Comparison of ENCODE assay signal across 8 cellular contexts in the genomic region with DNA sequence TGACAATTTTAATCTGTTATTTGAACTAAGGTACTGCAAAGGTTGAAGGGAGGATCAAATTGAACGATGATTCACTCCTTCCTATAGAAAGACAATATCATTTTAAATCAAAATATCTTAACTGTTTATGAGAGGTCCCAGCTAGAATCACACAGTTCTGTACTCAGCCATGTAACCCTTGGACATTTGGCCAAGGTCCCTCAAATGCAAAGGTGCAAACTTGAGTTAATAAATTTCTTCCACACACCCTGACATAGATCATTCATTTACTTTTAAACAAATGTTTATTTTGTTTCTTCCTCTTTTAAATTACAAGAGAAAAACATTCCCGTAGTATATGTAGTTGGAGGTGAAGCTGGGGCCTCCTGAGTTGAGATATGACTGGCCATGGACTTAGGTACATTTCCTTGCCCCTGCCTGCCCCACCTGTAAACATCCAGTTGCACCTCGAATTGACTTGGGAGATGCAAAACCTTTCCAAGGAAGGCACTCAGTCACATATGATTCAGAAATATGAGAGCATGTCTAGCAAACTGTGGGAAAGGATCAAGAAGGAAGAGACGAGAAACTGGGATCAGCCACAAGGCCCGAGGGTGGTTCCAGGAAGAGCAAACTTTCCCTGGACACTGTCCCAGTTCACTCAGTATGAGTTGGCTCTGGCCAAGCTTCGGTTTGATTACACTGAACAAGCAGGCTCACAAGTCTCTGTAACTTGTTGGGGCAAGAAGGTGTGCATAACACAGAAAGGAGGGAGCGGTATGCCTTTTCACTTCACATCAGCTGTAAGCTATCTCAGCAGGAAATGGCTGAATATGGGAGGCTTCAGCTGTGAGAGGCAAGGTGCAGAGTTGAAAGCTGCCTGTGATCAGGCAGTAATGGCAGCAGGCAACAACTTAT. TPM values are rescaled to one million over a fixed set of nuclear protein-coding genes. Genes with fewer than 3 reads are reported as not detected.
DNase-seq lines count a peak whose midpoint lies in the region; ATAC-seq, FAIRE-seq and TF ChIP-seq lines count a peak whose summit lies in the region.

No MANE protein-coding gene starts in this region.

- BruUV-seq in HepG2 (replicated peaks; lab: Mats Ljungman, UMichigan) = no TSS peak

- peak; percentile 37 for DNase-seq in stimulated activated CD4-positive, alpha-beta T cell treated with anti-CD3 and anti-CD28 coated beads, Interleukin-4, amount 100 ng/mL, for 24 hours
- DNase-seq in stimulated activated CD4-positive, alpha-beta T cell treated with anti-CD3 and anti-CD28 coated beads, Interleukin-4, amount 100 ng/mL, for 4 hours = no peak
- DNase-seq in ascending aorta (ENCODE audit: low spot score in 2 of 2) (peak in 1 of 2 donors; percentile 76), HepG2 (ENCODE audit: low spot score) (no peak), ureter (ENCODE audit: low spot score) (peak; percentile 79), nucleus accumbens (lab: John Stamatoyannopoulos, UW) (no peak)

- TF ChIP-seq POLR2A in HepG2 (IDR thresholded peaks at IDR 0.05; ENCODE audit: insufficient read depth in 1 of 2, low read depth in 2 of 2, low read length in 2 of 2) = no peak

- WGBS in HepG2 (ENCODE audit: low lambda C conversion rate) = 39% methylated on average over 7 of the region's 7 CpGs

- intact Hi-C loops in ascending aorta (cut with DNase I) (no loop called here), HepG2 (cut with micrococcal nuclease; ENCODE audit: unreplicated experiment) (no loop called here)

- no peaks in the 10 kb centered on the region for H3K4me1 ChIP-seq in ascending aorta
- peaks cover 53% of the 10 kb centered on the region for H3K4me1 ChIP-seq in HepG2 (ENCODE audit: insufficient read depth, low read length)

- H4K20me1 ChIP-seq in HepG2 (ENCODE audit: insufficient read depth, low read length) = no peaks in the 10 kb centered on the region

- in situ Hi-C loops in HepG2 (cut with HindIII; ENCODE audit: extremely low pct_ligation_motif_present, low pct_unique_long_range_greater_than_20kb) = no loop called here

- CTCF ChIA-PET in HepG2 (lab: Yijun Ruan, JAX; ENCODE audit: low intra/inter-chr PET ratio, low total read pairs) = no interaction called here

- no peak overlapping the region for H3K4me3 ChIP-seq in ascending aorta
- H3K4me3 ChIP-seq in HepG2 (replicated peaks in 1 of 3; ENCODE audit: insufficient read depth in 1 of 3, low read depth in 2 of 3, low read length in 3 of 3) = no peak overlapping the region

- POLR2A ChIA-PET in HepG2 (lab: Yijun Ruan, JAX) = interaction anchor here (0.7 to 2.0 kb wide), 6 partner anchors 9 to 85 kb away, joined by 3 to 10 read pairs (median 4); no protein-coding TSS in a partner anchor

- peaks cover 8% of the 10 kb centered on the region for H3K79me2 ChIP-seq in HepG2 (ENCODE audit: insufficient read depth, low read length)

- H3K9ac ChIP-seq in HepG2 (ENCODE audit: insufficient read depth, low read depth, low read length) = 0 out of 2 replicates have a peak overlapping the region, but pooled peaks have one; percentile 4

- TF ChIP-seq CTCF in ascending aorta (IDR thresholded peaks at IDR 0.05) = no peak
- TF ChIP-seq CTCF in HepG2 (CRISPR knock-in tag; IDR thresholded peaks at IDR 0.05) = no peak

- no peaks in the 10 kb centered on the region for H3K36me3 ChIP-seq in ascending aorta
- H3K36me3 ChIP-seq in HepG2 (replicated peaks in 1 of 2; ENCODE audit: control insufficient read depth in 1 of 2, insufficient read depth in 2 of 2, low read length in 2 of 2) = no peaks in the 10 kb centered on the region

- TF ChIP-seq RAD21 in HepG2 (CRISPR knock-in tag; IDR thresholded peaks at IDR 0.05) = no peak

- H3K27ac ChIP-seq in ascending aorta (peak overlapping the region; percentile 12 to 24), HepG2 (ENCODE audit: extremely low read length, insufficient read depth, low read length) (peak overlapping the region; percentile 64)

- H3K27me3 ChIP-seq in ascending aorta = no peaks in the 10 kb centered on the region
- H3K27me3 ChIP-seq in HepG2 (ENCODE audit: control insufficient read depth in 1 of 2, insufficient read depth in 2 of 2, low read length in 2 of 2) = no peaks in the 10 kb centered on the region

- peak overlapping the region; percentile 56 for H3K4me2 ChIP-seq in HepG2 (ENCODE audit: low read depth, low read length)

- TF ChIP-seq EP300 in HepG2 (IDR thresholded peaks at IDR 0.05; ENCODE audit: low read depth in 2 of 2, low read length in 2 of 2) (peak in 1 of 2 experiments; percentile 52; a peak in 2 of 4 replicates), HepG2 (CRISPR knock-in tag; IDR thresholded peaks at IDR 0.05; ENCODE audit: borderline replicate concordance) (no peak)

- ATAC-seq in HepG2 (peak; percentile 91), GM18517 (IDR thresholded peaks at IDR 0.05; ENCODE audit: unreplicated experiment) (no peak), HG03378 (IDR thresholded peaks at IDR 0.05; ENCODE audit: unreplicated experiment) (no peak)

- no peaks in the 10 kb centered on the region for H3K9me3 ChIP-seq in ascending aorta
- no peaks in the 10 kb centered on the region for H3K9me3 ChIP-seq in HepG2 (ENCODE audit: low read length)

- peak; percentile 46 for FAIRE-seq in HepG2 (lab: Jason Lieb, UNC)

- H2AFZ ChIP-seq in HepG2 (ENCODE audit: low read length) = peak overlapping the region; percentile 13

TF ChIP-seq in HepG2, 621 proteins besides CTCF, POLR2A, EP300 and RAD21 (continues in another document):
- TF ChIP-seq FIP1L1 (IDR thresholded peaks at IDR 0.05; ENCODE audit: borderline replicate concordance, insufficient read depth, low read depth, low read length) (no peak), ELF3 (CRISPR knock-in tag; IDR thresholded peaks at IDR 0.05) (peak; percentile 8; the same call in 1 of the 2 replicates), LCORL (IDR thresholded peaks at IDR 0.05) (no peak), LCORL (CRISPR knock-in tag; IDR thresholded peaks at IDR 0.05) (peak; percentile 68), ZNF773 (CRISPR knock-in tag; IDR thresholded peaks at IDR 0.05; ENCODE audit: borderline replicate concordance) (no peak), ZNF879 (CRISPR knock-in tag; IDR thresholded peaks at IDR 0.05) (no peak), SMAD1 (CRISPR knock-in tag; IDR thresholded peaks at IDR 0.05; ENCODE audit: borderline replicate concordance, low read depth) (no peak), ZNF292 (CRISPR knock-in tag; IDR thresholded peaks at IDR 0.05; ENCODE audit: borderline replicate concordance, low read depth) (no peak), ZNF235 (CRISPR knock-in tag; IDR thresholded peaks at IDR 0.05; ENCODE audit: borderline replicate concordance) (no peak), HNF4A (CRISPR knock-in tag; IDR thresholded peaks at IDR 0.05) (peak; percentile 63), ZNF746 (CRISPR knock-in tag; IDR thresholded peaks at IDR 0.05) (no peak), BRCA1 (CRISPR knock-in tag; IDR thresholded peaks at IDR 0.05) (no peak)
- TF ChIP-seq, protein P1, sequence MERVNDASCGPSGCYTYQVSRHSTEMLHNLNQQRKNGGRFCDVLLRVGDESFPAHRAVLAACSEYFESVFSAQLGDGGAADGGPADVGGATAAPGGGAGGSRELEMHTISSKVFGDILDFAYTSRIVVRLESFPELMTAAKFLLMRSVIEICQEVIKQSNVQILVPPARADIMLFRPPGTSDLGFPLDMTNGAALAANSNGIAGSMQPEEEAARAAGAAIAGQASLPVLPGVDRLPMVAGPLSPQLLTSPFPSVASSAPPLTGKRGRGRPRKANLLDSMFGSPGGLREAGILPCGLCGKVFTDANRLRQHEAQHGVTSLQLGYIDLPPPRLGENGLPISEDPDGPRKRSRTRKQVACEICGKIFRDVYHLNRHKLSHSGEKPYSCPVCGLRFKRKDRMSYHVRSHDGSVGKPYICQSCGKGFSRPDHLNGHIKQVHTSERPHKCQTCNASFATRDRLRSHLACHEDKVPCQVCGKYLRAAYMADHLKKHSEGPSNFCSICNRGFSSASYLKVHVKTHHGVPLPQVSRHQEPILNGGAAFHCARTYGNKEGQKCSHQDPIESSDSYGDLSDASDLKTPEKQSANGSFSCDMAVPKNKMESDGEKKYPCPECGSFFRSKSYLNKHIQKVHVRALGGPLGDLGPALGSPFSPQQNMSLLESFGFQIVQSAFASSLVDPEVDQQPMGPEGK (CRISPR knock-in tag; IDR thresholded peaks at IDR 0.05) = no peak; the same call in 1 of the 2 replicates

RNA-seq across cellular contexts. Expression of a gene that starts 6.7 kb away (rescaled TPM):
- total RNA-seq in ascending aorta = 89.8 TPM
- 5.3 and 8.4 TPM in 2 replicates for total RNA-seq in HepG2 (2016; rRNA removed; fragmentation: Illumina TruSeq; extraction: Trizol)
- 1.4 and 1.9 TPM in 2 replicates for total RNA-seq in HepG2 (2016; cell fraction: cytosol; rRNA removed; fragmentation: Illumina TruSeq; extraction: Trizol; ENCODE audit: low read depth)
- total RNA-seq in HepG2 (2016; cell fraction: insoluble cytoplasmic fraction; rRNA removed; fragmentation: Illumina TruSeq; extraction: Trizol) = 6.3 and 9.1 TPM in 2 replicates
- 2.8 and 4.1 TPM in 2 replicates for total RNA-seq in HepG2 (2016; cell fraction: membrane; rRNA removed; fragmentation: Illumina TruSeq; extraction: Trizol)
- total RNA-seq in HepG2 (2016; cell fraction: nucleus; rRNA removed; fragmentation: Illumina TruSeq; extraction: Trizol) = 6.0 and 7.6 TPM in 2 replicates
- 9.9 and 20.3 TPM in 2 replicates for polyA plus RNA-seq in HepG2 (2011; rRNA removed)
- polyA plus RNA-seq in HepG2 (2011; cell fraction: cytosol; rRNA removed) = 7.7 and 20.5 TPM in 2 replicates
- polyA plus RNA-seq in HepG2 (2011; cell fraction: nucleus; rRNA removed) = 1.8 and 3.8 TPM in 2 replicates
- 30.8 and 49.4 TPM in 2 replicates for polyA plus RNA-seq in HepG2 (2012)
- polyA plus RNA-seq in HepG2 (2016; cell fraction: cytosol; fragmentation: Illumina TruSeq; extraction: Trizol; ENCODE audit: low read depth) = 1.2 and 1.3 TPM in 2 replicates
- 5.5 and 5.7 TPM in 2 replicates for polyA plus RNA-seq in HepG2 (2016; cell fraction: insoluble cytoplasmic fraction; fragmentation: Illumina TruSeq; extraction: Trizol; ENCODE audit: low read depth)
- polyA plus RNA-seq in HepG2 (2016; cell fraction: membrane; fragmentation: Illumina TruSeq; extraction: Trizol; ENCODE audit: low read depth) = 1.5 and 2.5 TPM in 2 replicates
- 9.4 and 10.5 TPM in 2 replicates for polyA plus RNA-seq in HepG2 (2016; cell fraction: nucleus; fragmentation: Illumina TruSeq; extraction: Trizol; ENCODE audit: insufficient read depth, low read depth)
- polyA minus RNA-seq in HepG2 (2011; rRNA and poly(A)+ RNA removed; ENCODE audit: low replicate concordance) = 1.5 and 11.8 TPM in 2 replicates
- 2.1 and 6.0 TPM in 2 replicates for polyA minus RNA-seq in HepG2 (2011; cell fraction: cytosol; rRNA and poly(A)+ RNA removed)
- 5.4 and 9.8 TPM in 2 replicates for polyA minus RNA-seq in HepG2 (2011; cell fraction: nucleus; rRNA and poly(A)+ RNA removed)
- 44.1 TPM for total RNA-seq in ureter

Comparison
In these comparisons a context has a peak if more than half of its experiments do, and no peak if none do; other contexts are left out.
1. DNase-seq: peak in stimulated activated CD4-positive, alpha-beta T cell treated with anti-CD3 and anti-CD28 coated beads, Interleukin-4, amount 100 ng/mL, for 24 hours (single experiment) and ureter (single experiment); none in stimulated activated CD4-positive, alpha-beta T cell treated with anti-CD3 and anti-CD28 coated beads, Interleukin-4, amount 100 ng/mL, for 4 hours (0 of 2), HepG2 (single experiment) and nucleus accumbens (0 of 56).